ENCODE assay signal across 34 cellular contexts in the genomic region with DNA sequence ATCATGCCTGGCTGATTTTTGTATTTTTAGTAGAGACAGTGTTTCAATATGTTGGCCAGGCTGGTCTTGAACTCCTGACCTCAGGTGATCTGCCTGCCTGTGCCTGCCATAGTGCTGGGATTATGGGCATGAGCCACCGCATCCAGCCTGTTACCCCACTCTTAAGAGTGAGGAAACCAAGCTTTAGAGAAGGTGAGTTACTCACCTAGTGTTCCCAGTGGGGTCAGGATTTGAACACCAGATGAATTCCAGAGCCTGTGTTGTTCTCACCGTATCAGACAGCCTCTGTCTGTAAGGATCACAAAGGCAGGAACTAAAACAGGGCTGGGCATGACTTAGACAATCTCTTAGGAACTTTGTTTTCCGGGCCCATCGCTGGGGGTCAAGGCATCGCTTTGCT.
"Had no signal": no experiment of that assay in that cellular context is flagged by ENCODE, and none has a peak within 500 bp of the region (broad histone marks: within the 10 kb centered on the region; RNA-seq: fewer than 3 reads in every experiment).

No MANE protein-coding gene starts in this region.

- FAIRE-seq: K562, RCC 7860 had no signal

- H3K4me1 ChIP-seq: ascending aorta, SJCRH30 had no signal

- H3K36me3 Mint-ChIP-seq: activated naive CD4-positive, alpha-beta T cell treated with anti-CD3 and anti-CD28 coated beads, Interleukin-2, amount 50 U/mL, for 24 hours; activated naive CD8-positive, alpha-beta T cell treated with anti-CD3 and anti-CD28 coated beads, Interleukin-2, amount 10 ng/mL, durations not matched to agents 7 days and 5 days; T-cell had no signal

- H3K27ac Mint-ChIP-seq: activated CD4-positive, alpha-beta T cell treated with anti-CD3 and anti-CD28 coated beads, Interleukin-2, amount 10 ng/mL, durations not matched to agents 24 days and 14 days; activated CD8-positive, alpha-beta T cell treated with anti-CD3 and anti-CD28 coated beads, Interleukin-2, amount 10 ng/mL, durations not matched to agents 7 days and 5 days; activated naive CD4-positive, alpha-beta T cell treated with anti-CD3 and anti-CD28 coated beads, Interleukin-2, amount 50 U/mL, for 24 hours; activated naive CD8-positive, alpha-beta T cell treated with anti-CD3 and anti-CD28 coated beads, Interleukin-2, amount 10 ng/mL, durations not matched to agents 7 days and 5 days; activated T-cell treated with anti-CD3 and anti-CD28 coated beads, Interleukin-2, amount 50 U/mL, for 24 hours; activated T-helper 2 cell treated with anti-CD3 and anti-CD28 coated beads, Interferon-gamma antibody, Interleukin-2, Interleukin-4, amounts not matched to agents 10 μg/mL and 5 μg/mL and 100 μg/mL, durations not matched to agents 14 hours and 24 hours and 36 hours; T-cell; T-helper 17 cell had no signal

- DNase-seq: activated CD4-positive, alpha-beta T cell treated with anti-CD3 and anti-CD28 coated beads for 1 hour; activated CD4-positive, alpha-beta T cell treated with anti-CD3 and anti-CD28 coated beads, Interleukin-2, amount 10 ng/mL, durations not matched to agents 24 days and 14 days; activated CD4-positive, alpha-beta T cell treated with anti-CD3 and anti-CD28 coated beads, Interleukin-2, amount 50 U/mL, for 48 hours; activated CD4-positive, CD25-positive, alpha-beta regulatory T cell; activated CD8-positive, alpha-beta T cell treated with anti-CD3 and anti-CD28 coated beads, Interleukin-2, amount 10 ng/mL, durations not matched to agents 7 days and 5 days; activated gamma-delta T cell; activated naive CD4-positive, alpha-beta T cell treated with Interleukin-2 at 50 U/mL for 16 hours; activated naive CD8-positive, alpha-beta T cell treated with anti-CD3 and anti-CD28 coated beads, Interleukin-2, amount 10 ng/mL, durations not matched to agents 7 days and 5 days; activated T-cell treated with anti-CD3 and anti-CD28 coated beads, Interleukin-2, amount 50 U/mL, for 24 hours; amygdala; NCI-H1092 treated with DMSO at 0.1 percent for 48 hours; NCI-H1417; NCI-H146; NCI-H187; NCI-H2029 treated with DMSO at 0.1 percent for 48 hours; NCI-H2107; NCI-H2171; NCI-H510A; NCI-H526; NCI-H748 treated with DMSO at 0.1 percent for 48 hours; NK-92 treated with Interleukin-12 subunit alpha and Interleukin-12 subunit beta, amount 100 ng/mL, for 24 hours; PC-9; SHP77; SJCRH30; T-cell; T-helper 17 cell; T1000; WERI-Rb-1 had no signal

- H3K9me3 ChIP-seq: ascending aorta, SJCRH30 had no signal

- H3K4me3 Mint-ChIP-seq: activated CD4-positive, alpha-beta T cell treated with anti-CD3 and anti-CD28 coated beads, Interleukin-2, amount 10 ng/mL, durations not matched to agents 24 days and 14 days; activated CD8-positive, alpha-beta T cell treated with anti-CD3 and anti-CD28 coated beads, Interleukin-2, amount 10 ng/mL, durations not matched to agents 7 days and 5 days; activated naive CD4-positive, alpha-beta T cell treated with anti-CD3 and anti-CD28 coated beads, Interleukin-2, amount 50 U/mL, for 24 hours; activated naive CD8-positive, alpha-beta T cell treated with anti-CD3 and anti-CD28 coated beads, Interleukin-2, amount 10 ng/mL, durations not matched to agents 7 days and 5 days; activated T-cell treated with anti-CD3 and anti-CD28 coated beads, Interleukin-2, amount 50 U/mL, for 24 hours; T-cell; T-helper 17 cell had no signal

- H3K4me3 ChIP-seq: ascending aorta, K562, PC-9, SJCRH30, SK-N-MC had no signal

- H3K27me3 Mint-ChIP-seq: activated CD4-positive, alpha-beta T cell treated with anti-CD3 and anti-CD28 coated beads, Interleukin-2, amount 10 ng/mL, durations not matched to agents 24 days and 14 days; activated naive CD4-positive, alpha-beta T cell treated with anti-CD3 and anti-CD28 coated beads, Interleukin-2, amount 50 U/mL, for 24 hours; activated T-cell treated with anti-CD3 and anti-CD28 coated beads, Interleukin-2, amount 50 U/mL, for 24 hours; T-cell; T-helper 17 cell had no signal

- H3K36me3 ChIP-seq: ascending aorta, SJCRH30, WERI-Rb-1 had no signal

- H3K9me3 Mint-ChIP-seq: activated CD4-positive, alpha-beta T cell treated with anti-CD3 and anti-CD28 coated beads, Interleukin-2, amount 10 ng/mL, durations not matched to agents 24 days and 14 days; activated naive CD4-positive, alpha-beta T cell treated with anti-CD3 and anti-CD28 coated beads, Interleukin-2, amount 50 U/mL, for 24 hours; activated naive CD8-positive, alpha-beta T cell treated with anti-CD3 and anti-CD28 coated beads, Interleukin-2, amount 10 ng/mL, durations not matched to agents 7 days and 5 days; activated T-cell treated with anti-CD3 and anti-CD28 coated beads, Interleukin-2, amount 50 U/mL, for 24 hours; activated T-helper 2 cell treated with anti-CD3 and anti-CD28 coated beads, Interferon-gamma antibody, Interleukin-2, Interleukin-4, amounts not matched to agents 10 μg/mL and 5 μg/mL and 100 μg/mL, durations not matched to agents 14 hours and 24 hours and 36 hours; T-cell had no signal

- ATAC-seq: activated CD8-positive, alpha-beta T cell treated with anti-CD3 and anti-CD28 coated beads, Interleukin-2, amount 10 ng/mL, durations not matched to agents 7 days and 5 days; K562; T-cell; T-helper 17 cell had no signal

- H3K27ac ChIP-seq: ascending aorta, PC-9, SJCRH30, SK-N-MC, WERI-Rb-1 had no signal

- H3K27me3 ChIP-seq: ascending aorta, SJCRH30 had no signal

- H2AFZ ChIP-seq: PC-9 had no signal

- H3K4me2 ChIP-seq: PC-9 had no signal
